In genomic region chr16:81582655-81583441, GRCh38 we compare ENCODE assay signal across 8 cellular contexts.
A peak's percentile ranks its signal among the peaks of the same experiment; 100 is the strongest.
DNase-seq lines count a peak whose midpoint lies in the region; ATAC-seq and TF ChIP-seq lines count a peak whose summit lies in the region.

No MANE protein-coding gene starts in this region.

- no peaks in the 10 kb centered on the region for H3K36me3 ChIP-seq in body of pancreas (replicated peaks in 1 of 2; ENCODE audit: insufficient read depth in 1 of 2, low read depth in 2 of 2)

- intact Hi-C loops in body of pancreas (cut with DNase I) = no loop called here

- WGBS in body of pancreas, 2 donors = 34 to 50% methylated on average over 21 of the region's 21 CpGs

- DNase-seq in HFF-Myc (ENCODE audit: extremely low read depth, low read depth) (no peak), body of pancreas (peak; percentile 38 to 62 (median 50)), hippocampal formation (lab: John Stamatoyannopoulos, UW) (peak; percentile 81 to 84), NCI-H526 (lab: John Stamatoyannopoulos, UW) (no peak), NCI-H1930 (lab: John Stamatoyannopoulos, UW) (no peak), LoVo (ENCODE audit: low spot score) (no peak)
- no peak for DNase-seq in activated CD8-positive, alpha-beta memory T cell treated with anti-CD3 and anti-CD28 coated beads, Interleukin-2, amount 50 U/mL, for 48 hours

- peaks cover 19% of the 10 kb centered on the region for H3K4me1 ChIP-seq in body of pancreas

- peak overlapping the region; percentile 18 to 66 (median 60) for H3K27ac ChIP-seq in body of pancreas
- peak overlapping the region in 20 of 21 experiments; percentile 40 to 85 (median 72) for H3K27ac ChIP-seq in skin epidermis

- TF ChIP-seq CTCF in HFF-Myc (IDR thresholded peaks at IDR 0.05; ENCODE audit: low read depth, low read length, missing control alignments) = peak; percentile 28
- peak in 4 of 7 experiments; percentile 17 to 39 (median 29) for TF ChIP-seq CTCF in body of pancreas (IDR thresholded peaks at IDR 0.05)

- no peaks in the 10 kb centered on the region for H3K9me3 ChIP-seq in body of pancreas

- no peaks in the 10 kb centered on the region for H3K27me3 ChIP-seq in body of pancreas

- H3K4me3 ChIP-seq in HFF-Myc (replicated peaks; ENCODE audit: low read depth, low read length) (no peak overlapping the region), body of pancreas (no peak overlapping the region), skin epidermis (no peak overlapping the region)

- peak; percentile 76 for ATAC-seq in body of pancreas

- TF ChIP-seq POLR2A in body of pancreas (IDR thresholded peaks at IDR 0.05) = no peak

Comparison
In these comparisons a context has a peak if more than half of its experiments do, and no peak if none do; other contexts are left out.
1. DNase-seq: peak in body of pancreas (4 of 4) and hippocampal formation (2 of 2); none in HFF-Myc (single experiment), NCI-H526 (0 of 2), NCI-H1930 (0 of 2), activated CD8-positive, alpha-beta memory T cell treated with anti-CD3 and anti-CD28 coated beads, Interleukin-2, amount 50 U/mL, for 48 hours (single experiment) and LoVo (single experiment).